ENCODE assay signal across 18 cellular contexts in genomic region chr4:98623126-98623802, GRCh38.
"Had no signal": no experiment of that assay in that cellular context is flagged by ENCODE, and none has a peak within 500 bp of the region (broad histone marks: within the 10 kb centered on the region; RNA-seq: fewer than 3 reads in every experiment).

No MANE protein-coding gene starts in this region.

- H3K36me3 ChIP-seq: breast epithelium, colonic mucosa, heart left ventricle, neutrophil, upper lobe of left lung had no signal

- DNase-seq: activated CD4-positive, alpha-beta T cell treated with anti-CD3 and anti-CD28 coated beads for 1 hour; activated CD4-positive, alpha-beta T cell treated with anti-CD3 and anti-CD28 coated beads, Interleukin-2, amount 50 U/mL, for 1 hour; activated CD8-positive, alpha-beta T cell treated with anti-CD3 and anti-CD28 coated beads, Interleukin-2, amount 10 ng/mL, durations not matched to agents 7 days and 5 days; activated T-cell treated with anti-CD3 and anti-CD28 coated beads, Interleukin-2, amount 50 U/mL, for 24 hours; colonic mucosa; heart left ventricle; right cardiac atrium; stimulated activated CD4-positive, alpha-beta T cell treated with anti-CD3 and anti-CD28 coated beads, Interleukin-12 subunit alpha, Interleukin-12 subunit beta, amount 100 ng/mL, for 4 hours; stimulated activated CD4-positive, alpha-beta T cell treated with anti-CD3 and anti-CD28 coated beads, Interleukin-4, amount 100 ng/mL, for 4 hours; stimulated activated naive CD8-positive, alpha-beta T cell treated with anti-CD3 and anti-CD28 coated beads, Interleukin-15, Interleukin-2, amounts not matched to agents 100 U/mL and 50 U/mL, for 24 hours; upper lobe of left lung had no signal

- H3K9me3 ChIP-seq: breast epithelium, colonic mucosa, heart left ventricle, neutrophil, upper lobe of left lung had no signal

- H3K9me3 Mint-ChIP-seq: activated naive CD4-positive, alpha-beta T cell treated with anti-CD3 and anti-CD28 coated beads, Interleukin-2, amount 50 U/mL, for 72 hours; activated T-cell treated with anti-CD3 and anti-CD28 coated beads, Interleukin-2, amount 50 U/mL, for 24 hours; activated T-helper 17 cell treated with anti-CD3 and anti-CD28 coated beads, Interleukin-2, amount 50 U/mL, for 72 hours; central memory CD8-positive, alpha-beta T cell; natural killer cell treated with Interleukin-12 subunit alpha and Interleukin-12 subunit beta and Interleukin-15 and Interleukin-18, amount 100 ng/mL, for 72 hours had no signal

- H3K27me3 Mint-ChIP-seq: activated T-cell treated with anti-CD3 and anti-CD28 coated beads, Interleukin-2, amount 50 U/mL, for 24 hours; activated T-helper 17 cell treated with anti-CD3 and anti-CD28 coated beads, Interleukin-2, amount 50 U/mL, for 72 hours; central memory CD8-positive, alpha-beta T cell; natural killer cell treated with Interleukin-12 subunit alpha and Interleukin-12 subunit beta and Interleukin-15 and Interleukin-18, amount 100 ng/mL, for 72 hours had no signal

- H3K4me3 Mint-ChIP-seq: activated CD8-positive, alpha-beta T cell treated with anti-CD3 and anti-CD28 coated beads, Interleukin-2, amount 10 ng/mL, durations not matched to agents 7 days and 5 days; activated T-cell treated with anti-CD3 and anti-CD28 coated beads, Interleukin-2, amount 50 U/mL, for 24 hours; central memory CD8-positive, alpha-beta T cell; natural killer cell treated with Interleukin-12 subunit alpha and Interleukin-12 subunit beta and Interleukin-15 and Interleukin-18, amount 100 ng/mL, for 72 hours had no signal

- H3K27me3 ChIP-seq: breast epithelium, colonic mucosa, heart left ventricle, neutrophil, upper lobe of left lung had no signal

- H3K27ac ChIP-seq: breast epithelium, colonic mucosa, heart left ventricle, neutrophil, parathyroid adenoma, upper lobe of left lung had no signal

- H3K27ac Mint-ChIP-seq: activated CD8-positive, alpha-beta T cell treated with anti-CD3 and anti-CD28 coated beads, Interleukin-2, amount 10 ng/mL, durations not matched to agents 7 days and 5 days; activated naive CD4-positive, alpha-beta T cell treated with anti-CD3 and anti-CD28 coated beads, Interleukin-2, amount 50 U/mL, for 72 hours; activated T-helper 17 cell treated with anti-CD3 and anti-CD28 coated beads, Interleukin-2, amount 50 U/mL, for 72 hours; natural killer cell treated with Interleukin-12 subunit alpha and Interleukin-12 subunit beta and Interleukin-15 and Interleukin-18, amount 100 ng/mL, for 72 hours had no signal

- H3K36me3 Mint-ChIP-seq: activated naive CD4-positive, alpha-beta T cell treated with anti-CD3 and anti-CD28 coated beads, Interleukin-2, amount 50 U/mL, for 72 hours; natural killer cell treated with Interleukin-12 subunit alpha and Interleukin-12 subunit beta and Interleukin-15 and Interleukin-18, amount 100 ng/mL, for 72 hours had no signal

- H3K4me1 ChIP-seq: breast epithelium, colonic mucosa, parathyroid adenoma had no signal

- H2AFZ ChIP-seq: parathyroid adenoma had no signal

- H3K9ac ChIP-seq: parathyroid adenoma had no signal

- H3K4me3 ChIP-seq: breast epithelium, colonic mucosa, heart left ventricle, upper lobe of left lung had no signal

- ATAC-seq: activated CD8-positive, alpha-beta T cell treated with anti-CD3 and anti-CD28 coated beads, Interleukin-2, amount 10 ng/mL, durations not matched to agents 7 days and 5 days; activated naive CD4-positive, alpha-beta T cell treated with anti-CD3 and anti-CD28 coated beads, Interleukin-2, amount 50 U/mL, for 72 hours; activated T-helper 17 cell treated with anti-CD3 and anti-CD28 coated beads, Interleukin-2, amount 50 U/mL, for 72 hours; heart left ventricle; natural killer cell treated with Interleukin-12 subunit alpha and Interleukin-12 subunit beta and Interleukin-15 and Interleukin-18, amount 100 ng/mL, for 72 hours; right cardiac atrium; stimulated activated naive CD8-positive, alpha-beta T cell treated with anti-CD3 and anti-CD28 coated beads, Interleukin-15, Interleukin-2, amounts not matched to agents 100 U/mL and 50 U/mL, for 24 hours had no signal
